ENCODE assay signal across 10 cellular contexts in the genomic region with DNA sequence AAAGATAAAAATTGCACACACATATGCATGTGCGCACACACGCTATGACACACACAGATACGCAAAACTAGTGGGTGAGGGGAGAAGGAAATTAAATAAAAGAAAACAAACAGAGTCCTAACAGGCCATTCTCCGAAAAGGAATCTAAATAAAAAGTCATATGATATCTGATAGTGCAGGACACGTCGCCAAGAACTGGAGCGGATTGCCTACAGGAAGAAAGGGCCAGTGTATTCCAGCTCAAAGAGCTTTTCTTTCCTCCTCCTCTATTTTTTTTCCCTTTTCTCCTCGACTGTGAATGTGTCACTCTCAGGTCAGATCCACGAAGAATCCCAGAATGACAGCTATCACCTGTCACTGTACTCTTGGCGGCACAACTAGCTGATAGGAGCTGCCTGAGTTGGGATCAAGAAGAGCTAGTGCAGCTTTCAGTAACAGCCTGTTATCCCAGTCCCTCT.
A peak's percentile ranks its signal among the peaks of the same experiment; 100 is the strongest.
DNase-seq lines count a peak whose midpoint lies in the region; ATAC-seq and TF ChIP-seq lines count a peak whose summit lies in the region.
"Had no signal": no experiment of that assay in that cellular context is flagged by ENCODE, and none has a peak within 500 bp of the region (broad histone marks: within the 10 kb centered on the region; RNA-seq: fewer than 3 reads in every experiment).

No MANE protein-coding gene starts in this region.

- no peaks in the 10 kb centered on the region for H3K36me3 Mint-ChIP-seq in glutamatergic neuron (ENCODE audit: unreplicated experiment)
- no peaks in the 10 kb centered on the region for H3K36me3 Mint-ChIP-seq in activated CD8-positive, alpha-beta T cell treated with anti-CD3 and anti-CD28 coated beads for 36 hours (ENCODE audit: low read depth)
- H3K36me3 Mint-ChIP-seq: activated naive CD4-positive, alpha-beta T cell treated with anti-CD3 and anti-CD28 coated beads, Interleukin-2, amount 50 U/mL, for 24 hours had no signal

- no peaks in the 10 kb centered on the region for H3K9me2 ChIP-seq in OCI-LY7 (ENCODE audit: insufficient read depth, low read length)

- H3K36me3 ChIP-seq in OCI-LY7 (ENCODE audit: insufficient read depth, low read length) = no peaks in the 10 kb centered on the region

- CTCF ChIA-PET in OCI-LY7 (lab: Charles Lee; ENCODE audit: unreplicated experiment) = interaction anchor here (0.6 to 0.9 kb wide), 3 partner anchors 30 to 238 kb away, joined by 3 read pairs; no protein-coding TSS in a partner anchor
- CTCF ChIA-PET in activated CD8-positive, alpha-beta T cell treated with anti-CD3 and anti-CD28 coated beads for 36 hours (lab: Charles Lee) = interaction anchor here (0.6 to 2.5 kb wide), 2 partner anchors 12 to 42 kb away, joined by 3 to 9 read pairs; no protein-coding TSS in a partner anchor

- H3K9me3 ChIP-seq in OCI-LY7 (ENCODE audit: low read length) = no peaks in the 10 kb centered on the region

- H3K9me3 Mint-ChIP-seq in glutamatergic neuron (ENCODE audit: unreplicated experiment) = peaks cover 2% of the 10 kb centered on the region
- H3K9me3 Mint-ChIP-seq in activated CD8-positive, alpha-beta T cell treated with anti-CD3 and anti-CD28 coated beads for 36 hours = no peaks in the 10 kb centered on the region
- H3K9me3 Mint-ChIP-seq: activated naive CD4-positive, alpha-beta T cell treated with anti-CD3 and anti-CD28 coated beads, Interleukin-2, amount 50 U/mL, for 24 hours had no signal

- no peaks in the 10 kb centered on the region for H3K79me2 ChIP-seq in OCI-LY7 (ENCODE audit: insufficient read depth, low read depth, low read length)

- TSS peak; percentile 81 for BruUV-seq in OCI-LY7 (replicated peaks; lab: Mats Ljungman, UMichigan)

- peak overlapping the region; percentile 65 for H3K4me3 Mint-ChIP-seq in glutamatergic neuron (ENCODE audit: unreplicated experiment)
- H3K4me3 Mint-ChIP-seq in activated CD8-positive, alpha-beta T cell treated with anti-CD3 and anti-CD28 coated beads for 36 hours = no peak overlapping the region
- H3K4me3 Mint-ChIP-seq: activated naive CD4-positive, alpha-beta T cell treated with anti-CD3 and anti-CD28 coated beads, Interleukin-2, amount 50 U/mL, for 24 hours had no signal

- no peak for TF ChIP-seq CTCF in OCI-LY7 (conservative IDR thresholded peaks at IDR 0.05; ENCODE audit: low read length)
- no peak for TF ChIP-seq CTCF in glutamatergic neuron (IDR thresholded peaks at IDR 0.05; ENCODE audit: partially characterized antibody, unreplicated experiment)
- TF ChIP-seq CTCF in activated CD8-positive, alpha-beta T cell treated with anti-CD3 and anti-CD28 coated beads for 36 hours (IDR thresholded peaks at IDR 0.05) = no peak

- H3K4me3 ChIP-seq in OCI-LY7 (ENCODE audit: low read depth, low read length, poor library complexity, severe bottlenecking) = peak overlapping the region; percentile 70

- ATAC-seq in activated CD8-positive, alpha-beta T cell treated with anti-CD3 and anti-CD28 coated beads for 36 hours = no peak
- no peak for ATAC-seq in HG02938 (IDR thresholded peaks at IDR 0.05; ENCODE audit: unreplicated experiment)

- peak overlapping the region; percentile 89 for H3K4me2 ChIP-seq in OCI-LY7 (ENCODE audit: low read length)

- H4K20me1 ChIP-seq in OCI-LY7 (ENCODE audit: insufficient read depth, low read length) = no peaks in the 10 kb centered on the region

- POLR2A ChIA-PET in OCI-LY7 (lab: Charles Lee) = interaction anchor here (0.7 to 9.8 kb wide), 11 partner anchors 9 to 695 kb away, joined by 3 to 108 read pairs (median 3); no protein-coding TSS in a partner anchor
- POLR2A ChIA-PET in activated CD8-positive, alpha-beta T cell treated with anti-CD3 and anti-CD28 coated beads for 36 hours (lab: Charles Lee) = no interaction called here

- peak overlapping the region; percentile 56 for H3K27ac ChIP-seq in OCI-LY7 (ENCODE audit: low read depth, low read length, poor library complexity, severe bottlenecking)

- no peaks in the 10 kb centered on the region for H3K27me3 Mint-ChIP-seq in glutamatergic neuron (ENCODE audit: unreplicated experiment)
- peaks cover 1% of the 10 kb centered on the region for H3K27me3 Mint-ChIP-seq in activated CD8-positive, alpha-beta T cell treated with anti-CD3 and anti-CD28 coated beads for 36 hours
- H3K27me3 Mint-ChIP-seq: activated naive CD4-positive, alpha-beta T cell treated with anti-CD3 and anti-CD28 coated beads, Interleukin-2, amount 50 U/mL, for 24 hours had no signal

- intact Hi-C loops in OCI-LY7 (cut with micrococcal nuclease; ENCODE audit: unreplicated experiment) = loop anchor here (1.0 to 10.0 kb wide), 7 partner anchors 119 to 695 kb away; a partner anchor contains a TSS
- intact Hi-C loops in activated CD8-positive, alpha-beta T cell treated with anti-CD3 and anti-CD28 coated beads for 36 hours (cut with micrococcal nuclease) = no loop called here

- no peak overlapping the region for H3K27ac Mint-ChIP-seq in glutamatergic neuron (ENCODE audit: unreplicated experiment)
- no peak overlapping the region for H3K27ac Mint-ChIP-seq in activated CD8-positive, alpha-beta T cell treated with anti-CD3 and anti-CD28 coated beads for 36 hours
- H3K27ac Mint-ChIP-seq: activated naive CD4-positive, alpha-beta T cell treated with anti-CD3 and anti-CD28 coated beads, Interleukin-2, amount 50 U/mL, for 24 hours had no signal

- H2AFZ ChIP-seq in OCI-LY7 (ENCODE audit: low read length) = peak overlapping the region; percentile 76; the same call in 1 of the 2 replicates

- peak; percentile 68 for DNase-seq in EH (ENCODE audit: low read depth)
- DNase-seq in OCI-LY7 (ENCODE audit: low spot score) = no peak
- no peak for DNase-seq in glutamatergic neuron
- DNase-seq in putamen (ENCODE audit: low spot score) = peak; percentile 83
- DNase-seq in AML-193 (lab: John Stamatoyannopoulos, UW) = no peak
- DNase-seq in COR-L47 (lab: John Stamatoyannopoulos, UW) = no peak
- no peak for DNase-seq in activated CD8-positive, alpha-beta T cell treated with anti-CD3 and anti-CD28 coated beads for 36 hours
- DNase-seq: MV-4-11 had no signal

- peaks cover 15% of the 10 kb centered on the region for H3K4me1 Mint-ChIP-seq in glutamatergic neuron (ENCODE audit: low read depth, unreplicated experiment)
- peaks cover 13% of the 10 kb centered on the region for H3K4me1 Mint-ChIP-seq in activated CD8-positive, alpha-beta T cell treated with anti-CD3 and anti-CD28 coated beads for 36 hours (ENCODE audit: low read depth)

- H3K4me1 ChIP-seq in OCI-LY7 (ENCODE audit: insufficient read depth, low read length, poor library complexity, severe bottlenecking) = peaks cover 72% of the 10 kb centered on the region

Comparison
In these comparisons a context has a peak if more than half of its experiments do, and no peak if none do; other contexts are left out.
1. DNase-seq: peak in EH (single experiment) and putamen (single experiment); none in OCI-LY7 (single experiment), glutamatergic neuron (single experiment), AML-193 (0 of 2), COR-L47 (single experiment) and activated CD8-positive, alpha-beta T cell treated with anti-CD3 and anti-CD28 coated beads for 36 hours (single experiment).